17 cellular contexts compared by ENCODE assay signal in the genomic region with DNA sequence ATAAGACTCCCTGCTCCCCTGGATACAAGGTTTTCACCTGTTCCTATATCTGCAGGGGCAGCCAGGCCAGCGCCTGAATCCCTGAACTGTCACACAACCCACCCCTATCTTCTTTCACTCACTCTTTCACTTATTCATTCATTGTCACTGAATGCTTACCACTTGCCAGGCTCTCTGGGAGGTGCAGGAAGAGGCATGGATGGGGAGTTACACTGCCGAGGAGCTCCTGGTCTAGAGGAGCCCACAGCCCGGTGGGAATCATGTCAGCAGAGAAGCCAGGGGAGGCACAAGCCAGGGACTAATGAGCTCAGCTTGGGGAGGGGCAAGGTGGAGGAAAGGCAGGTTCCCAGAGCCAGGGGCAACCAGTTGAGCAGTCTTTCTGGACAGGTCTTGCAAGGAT.
DNase-seq lines count a peak whose midpoint lies in the region; ATAC-seq, FAIRE-seq and TF ChIP-seq lines count a peak whose summit lies in the region.
"Had no signal": no experiment of that assay in that cellular context is flagged by ENCODE, and none has a peak within 500 bp of the region (broad histone marks: within the 10 kb centered on the region; RNA-seq: fewer than 3 reads in every experiment).

No MANE protein-coding gene starts in this region.

- H3K36me3 ChIP-seq in HepG2 (replicated peaks in 1 of 2; ENCODE audit: control insufficient read depth in 1 of 2, insufficient read depth in 2 of 2, low read length in 2 of 2) (no peaks in the 10 kb centered on the region), right lobe of liver (no peaks in the 10 kb centered on the region), body of pancreas (replicated peaks in 1 of 2; ENCODE audit: insufficient read depth in 1 of 2, low read depth in 2 of 2) (no peaks in the 10 kb centered on the region), neuronal stem cell (replicated peaks in 1 of 2; ENCODE audit: control insufficient read depth in 2 of 2, insufficient read depth in 2 of 2, low read length in 2 of 2) (no peaks in the 10 kb centered on the region), upper lobe of right lung (no peaks in the 10 kb centered on the region)

- no peak overlapping the region for H3K23ac ChIP-seq in neuronal stem cell (ENCODE audit: low read depth, low read length, poor library complexity)

- H4K8ac ChIP-seq in neuronal stem cell (ENCODE audit: low read depth, low read length): no peak overlapping the region

- CTCF ChIA-PET in HepG2 (lab: Yijun Ruan, JAX; ENCODE audit: low intra/inter-chr PET ratio, low total read pairs): no interaction called here

- no TSS peak for BruUV-seq in HepG2 (replicated peaks; lab: Mats Ljungman, UMichigan)

- no peak overlapping the region for H3K14ac ChIP-seq in neuronal stem cell (ENCODE audit: low read length)

- H3K4me3 ChIP-seq in HepG2 (replicated peaks in 1 of 3; ENCODE audit: insufficient read depth in 1 of 3, low read depth in 2 of 3, low read length in 3 of 3) (no peak overlapping the region), right lobe of liver (no peak overlapping the region), body of pancreas (no peak overlapping the region), neuronal stem cell (ENCODE audit: low read length in 2 of 2) (no peak overlapping the region), upper lobe of right lung (no peak overlapping the region)
- H3K4me3 ChIP-seq: A549 had no signal

- ATAC-seq in HepG2 (peak; percentile 4; the same call in 1 of the 3 replicates), right lobe of liver (no peak), body of pancreas (no peak), upper lobe of right lung (no peak)
- ATAC-seq: A549 had no signal

- TF ChIP-seq RAD21 in HepG2 (CRISPR knock-in tag; IDR thresholded peaks at IDR 0.05): no peak

- no peak for TF ChIP-seq CTCF in HepG2 (CRISPR knock-in tag; IDR thresholded peaks at IDR 0.05)
- TF ChIP-seq CTCF in right lobe of liver (IDR thresholded peaks at IDR 0.05): no peak
- no peak for TF ChIP-seq CTCF in body of pancreas (IDR thresholded peaks at IDR 0.05)
- no peak for TF ChIP-seq CTCF in upper lobe of right lung (IDR thresholded peaks at IDR 0.05)

- no peak overlapping the region for H2BK5ac ChIP-seq in neuronal stem cell (ENCODE audit: low read length)

- H3K27me3 ChIP-seq in HepG2 (ENCODE audit: control insufficient read depth in 1 of 2, insufficient read depth in 2 of 2, low read length in 2 of 2): no peaks in the 10 kb centered on the region
- no peaks in the 10 kb centered on the region for H3K27me3 ChIP-seq in right lobe of liver
- no peaks in the 10 kb centered on the region for H3K27me3 ChIP-seq in body of pancreas
- H3K27me3 ChIP-seq in neuronal stem cell (ENCODE audit: control insufficient read depth in 3 of 3, insufficient read depth in 3 of 3, low read depth in 1 of 3, low read length in 3 of 3): no peaks in the 10 kb centered on the region
- no peaks in the 10 kb centered on the region for H3K27me3 ChIP-seq in upper lobe of right lung

- H2AFZ ChIP-seq in HepG2 (ENCODE audit: low read length) (no peak overlapping the region), neuronal stem cell (ENCODE audit: low read length) (no peak overlapping the region)

- TF ChIP-seq POLR2A in HepG2 (IDR thresholded peaks at IDR 0.05; ENCODE audit: insufficient read depth in 1 of 2, low read depth in 2 of 2, low read length in 2 of 2) (no peak), right lobe of liver (IDR thresholded peaks at IDR 0.05) (no peak), body of pancreas (IDR thresholded peaks at IDR 0.05) (no peak)

- no peak overlapping the region for H2AK5ac ChIP-seq in neuronal stem cell (ENCODE audit: low read depth, low read length)

- H2BK12ac ChIP-seq in neuronal stem cell (ENCODE audit: low read length): no peak overlapping the region

- DNase-seq in HepG2 (ENCODE audit: low spot score) (no peak), right lobe of liver (no peak), body of pancreas (peak in 1 of 4 donors; percentile 2), neuronal stem cell (ENCODE audit: low spot score) (no peak), upper lobe of right lung (peak; percentile 27), HuH-7 (ENCODE audit: low spot score) (no peak), 8988T (no peak), DMS153 (lab: John Stamatoyannopoulos, UW) (no peak)
- DNase-seq: DMS53, HCEC 1CT, KBM-7, NCI-H1436, NCI-H2029 treated with DMSO at 0.1 percent for 48 hours, NCI-H524, SK-N-SH had no signal

- no peak overlapping the region for H2BK120ac ChIP-seq in neuronal stem cell (ENCODE audit: low read depth, low read length)

- H3K9me3 ChIP-seq in HepG2 (ENCODE audit: low read length) (no peaks in the 10 kb centered on the region), right lobe of liver (no peaks in the 10 kb centered on the region), body of pancreas (no peaks in the 10 kb centered on the region), neuronal stem cell (replicated peaks in 1 of 2; ENCODE audit: control insufficient read depth in 2 of 2, insufficient read depth in 1 of 2, low read depth in 1 of 2, low read length in 2 of 2) (no peaks in the 10 kb centered on the region), upper lobe of right lung (no peaks in the 10 kb centered on the region)
- H3K9me3 ChIP-seq: A549, SK-N-SH had no signal

- intact Hi-C loops in HepG2 (cut with micrococcal nuclease; ENCODE audit: unreplicated experiment): loop anchor here (2.0 kb wide), 1 partner anchor 77 kb away; no protein-coding TSS in a partner anchor
- intact Hi-C loops in right lobe of liver (cut with DNase I): no loop called here
- intact Hi-C loops in body of pancreas (cut with DNase I): no loop called here
- intact Hi-C loops in upper lobe of right lung (cut with DNase I): no loop called here

- H3K4ac ChIP-seq in neuronal stem cell (ENCODE audit: low read length): no peak overlapping the region

- no peak for TF ChIP-seq EP300 in HepG2 (IDR thresholded peaks at IDR 0.05; ENCODE audit: low read depth in 2 of 2, low read length in 2 of 2)
- no peak for TF ChIP-seq EP300 in HepG2 (CRISPR knock-in tag; IDR thresholded peaks at IDR 0.05; ENCODE audit: borderline replicate concordance)

- H2BK15ac ChIP-seq in neuronal stem cell (ENCODE audit: low read length): no peak overlapping the region

- 81% methylated on average over 3 of the region's 3 CpGs for WGBS in HepG2 (ENCODE audit: low lambda C conversion rate)
- 83% methylated on average over 3 of the region's 3 CpGs for WGBS in right lobe of liver (ENCODE audit: insufficient coverage, low coverage, low lambda C conversion rate, missing lambda C conversion rate)
- WGBS in body of pancreas, 2 donors: 58 to 67% methylated on average over 3 of the region's 3 CpGs
- no CpG with 5 or more reads among the region's 3 CpGs for WGBS in neuronal stem cell (ENCODE audit: extremely low coverage in 2 of 2, insufficient read length in 2 of 2, insufficient replicate concordance in 1 of 2), 2 donors

- FAIRE-seq in HepG2 (lab: Jason Lieb, UNC): no peak
- FAIRE-seq: A549 had no signal

- in situ Hi-C loops in HepG2 (cut with HindIII; ENCODE audit: extremely low pct_ligation_motif_present, low pct_unique_long_range_greater_than_20kb): no loop called here

- no peak overlapping the region for H4K91ac ChIP-seq in neuronal stem cell (ENCODE audit: low read depth, low read length, poor library complexity)

- POLR2A ChIA-PET in HepG2 (lab: Yijun Ruan, JAX): interaction anchor here (1.1 to 2.5 kb wide), 5 partner anchors 11 to 77 kb away, joined by 3 to 19 read pairs (median 5); no protein-coding TSS in a partner anchor

- H3K79me2 ChIP-seq in HepG2 (ENCODE audit: insufficient read depth, low read length): no peaks in the 10 kb centered on the region

- H3K27ac ChIP-seq in HepG2 (ENCODE audit: extremely low read length, insufficient read depth, low read length) (peak overlapping the region; percentile 67), right lobe of liver (no peak overlapping the region), body of pancreas (peak overlapping the region in 3 of 4 donors; percentile 33 to 67 (median 56)), neuronal stem cell (replicated peaks; ENCODE audit: low read length) (no peak overlapping the region), upper lobe of right lung (no peak overlapping the region)
- H3K27ac ChIP-seq: A549, C4-2B had no signal

- H3K4me2 ChIP-seq in HepG2 (ENCODE audit: low read depth, low read length): peak overlapping the region; percentile 56
- no peak overlapping the region for H3K4me2 ChIP-seq in neuronal stem cell (ENCODE audit: insufficient read depth, low read length, poor library complexity, severe bottlenecking)
- H3K4me2 ChIP-seq: A549, SK-N-SH had no signal

- no peaks in the 10 kb centered on the region for H4K20me1 ChIP-seq in HepG2 (ENCODE audit: insufficient read depth, low read length)

- no peaks in the 10 kb centered on the region for H3K79me1 ChIP-seq in neuronal stem cell (ENCODE audit: low read depth, low read length)

- H3K4me1 ChIP-seq in HepG2 (ENCODE audit: insufficient read depth, low read length): peaks cover 87% of the 10 kb centered on the region
- peaks cover 0 to 30% (median 0%) of the 10 kb centered on the region in 4 donors for H3K4me1 ChIP-seq in right lobe of liver
- peaks cover 62% of the 10 kb centered on the region for H3K4me1 ChIP-seq in body of pancreas
- peaks cover 0 to 15% of the 10 kb centered on the region in 2 donors for H3K4me1 ChIP-seq in neuronal stem cell (ENCODE audit: control insufficient read depth in 2 of 2, insufficient read depth in 1 of 2, low read depth in 1 of 2, low read length in 2 of 2)
- no peaks in the 10 kb centered on the region for H3K4me1 ChIP-seq in upper lobe of right lung
- H3K4me1 ChIP-seq: A549 had no signal

- H3K9ac ChIP-seq in HepG2 (ENCODE audit: insufficient read depth, low read depth, low read length) (no peak overlapping the region; the same call in 1 of the 2 replicates), neuronal stem cell (ENCODE audit: low read depth, low read length, poor library complexity) (no peak overlapping the region)
- H3K9ac ChIP-seq: SK-N-SH had no signal

- H3K18ac ChIP-seq in neuronal stem cell (ENCODE audit: low read length): peak overlapping the region; percentile 15

TF ChIP-seq in HepG2, 621 proteins besides CTCF, POLR2A, EP300 and RAD21:
- TF ChIP-seq, protein P1, sequence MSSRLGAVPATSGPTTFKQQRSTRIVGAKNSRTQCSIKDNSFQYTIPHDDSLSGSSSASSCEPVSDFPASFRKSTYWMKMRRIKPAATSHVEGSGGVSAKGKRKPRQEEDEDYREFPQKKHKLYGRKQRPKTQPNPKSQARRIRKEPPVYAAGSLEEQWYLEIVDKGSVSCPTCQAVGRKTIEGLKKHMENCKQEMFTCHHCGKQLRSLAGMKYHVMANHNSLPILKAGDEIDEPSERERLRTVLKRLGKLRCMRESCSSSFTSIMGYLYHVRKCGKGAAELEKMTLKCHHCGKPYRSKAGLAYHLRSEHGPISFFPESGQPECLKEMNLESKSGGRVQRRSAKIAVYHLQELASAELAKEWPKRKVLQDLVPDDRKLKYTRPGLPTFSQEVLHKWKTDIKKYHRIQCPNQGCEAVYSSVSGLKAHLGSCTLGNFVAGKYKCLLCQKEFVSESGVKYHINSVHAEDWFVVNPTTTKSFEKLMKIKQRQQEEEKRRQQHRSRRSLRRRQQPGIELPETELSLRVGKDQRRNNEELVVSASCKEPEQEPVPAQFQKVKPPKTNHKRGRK (CRISPR knock-in tag; IDR thresholded peaks at IDR 0.05): 0 out of 2 replicates have a peak, but pooled peaks have one; percentile 36
- TF ChIP-seq CREM (IDR thresholded peaks at IDR 0.05) (no peak), CREM (CRISPR knock-in tag; IDR thresholded peaks at IDR 0.05) (no peak)

Comparison
In these comparisons a context has a peak if more than half of its experiments do, and no peak if none do; other contexts are left out.
1. H3K27ac ChIP-seq: peak in HepG2 (single experiment) and body of pancreas (3 of 4); none in right lobe of liver (0 of 3), neuronal stem cell (single experiment) and upper lobe of right lung (single experiment).